1 cellular context compared by ENCODE assay signal in the genomic region with DNA sequence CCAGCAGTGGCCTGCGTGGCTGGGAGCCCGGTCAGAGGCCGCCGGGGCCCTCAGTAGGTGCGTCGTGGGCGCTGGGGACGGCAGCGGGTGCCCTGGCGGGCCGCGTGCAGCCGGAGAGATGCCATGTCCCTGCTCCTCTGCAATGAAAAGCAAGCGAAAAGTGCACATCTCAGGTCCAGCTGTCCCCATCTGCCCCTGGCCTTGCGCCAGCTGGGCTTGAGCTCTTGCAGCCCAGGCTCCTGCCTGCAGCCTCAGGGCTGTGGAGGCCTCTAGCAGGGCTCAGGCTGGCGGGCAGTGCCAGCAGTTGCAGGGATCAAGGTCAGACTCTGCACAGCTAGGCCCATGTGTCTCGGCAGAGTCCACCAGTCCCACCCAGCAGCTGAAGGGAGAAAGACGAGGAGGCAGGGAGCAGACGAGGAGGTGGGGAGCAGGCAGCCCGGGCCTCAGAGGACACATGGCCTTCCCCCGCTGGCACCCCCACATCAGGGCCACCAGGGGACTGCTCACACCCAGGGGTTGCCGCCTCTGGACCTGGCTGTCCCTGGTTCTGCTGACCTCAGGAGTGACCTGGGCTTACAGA.
TF ChIP-seq lines count a peak whose summit lies in the region.

No MANE protein-coding gene starts in this region.

TF ChIP-seq in HepG2, 621 proteins besides CTCF, POLR2A, EP300 and RAD21 (continued from another document and continues in another):
- TF ChIP-seq ZNF746 (CRISPR knock-in tag; IDR thresholded peaks at IDR 0.05), result no peak; the same call in 1 of the 2 replicates
- TF ChIP-seq, protein P1, sequence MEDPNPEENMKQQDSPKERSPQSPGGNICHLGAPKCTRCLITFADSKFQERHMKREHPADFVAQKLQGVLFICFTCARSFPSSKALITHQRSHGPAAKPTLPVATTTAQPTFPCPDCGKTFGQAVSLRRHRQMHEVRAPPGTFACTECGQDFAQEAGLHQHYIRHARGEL (CRISPR knock-in tag; IDR thresholded peaks at IDR 0.05), result no peak; the same call in 1 of the 2 replicates
- TF ChIP-seq GATA4 (IDR thresholded peaks at IDR 0.05; ENCODE audit: borderline replicate concordance, low read depth), result 0 out of 2 replicates have a peak, but pooled peaks have one; percentile 45
- TF ChIP-seq WIZ (CRISPR knock-in tag; IDR thresholded peaks at IDR 0.05), result no peak
- TF ChIP-seq GZF1 (CRISPR knock-in tag; IDR thresholded peaks at IDR 0.05), result peak; percentile 73; the same call in 1 of the 2 replicates
- 0 out of 2 replicates have a peak, but pooled peaks have one; percentile 59 for TF ChIP-seq ZNF383 (CRISPR knock-in tag; IDR thresholded peaks at IDR 0.05; ENCODE audit: borderline replicate concordance)
- no peak for TF ChIP-seq ZNF496 (CRISPR knock-in tag; IDR thresholded peaks at IDR 0.05; ENCODE audit: insufficient replicate concordance)
- TF ChIP-seq, protein P2, sequence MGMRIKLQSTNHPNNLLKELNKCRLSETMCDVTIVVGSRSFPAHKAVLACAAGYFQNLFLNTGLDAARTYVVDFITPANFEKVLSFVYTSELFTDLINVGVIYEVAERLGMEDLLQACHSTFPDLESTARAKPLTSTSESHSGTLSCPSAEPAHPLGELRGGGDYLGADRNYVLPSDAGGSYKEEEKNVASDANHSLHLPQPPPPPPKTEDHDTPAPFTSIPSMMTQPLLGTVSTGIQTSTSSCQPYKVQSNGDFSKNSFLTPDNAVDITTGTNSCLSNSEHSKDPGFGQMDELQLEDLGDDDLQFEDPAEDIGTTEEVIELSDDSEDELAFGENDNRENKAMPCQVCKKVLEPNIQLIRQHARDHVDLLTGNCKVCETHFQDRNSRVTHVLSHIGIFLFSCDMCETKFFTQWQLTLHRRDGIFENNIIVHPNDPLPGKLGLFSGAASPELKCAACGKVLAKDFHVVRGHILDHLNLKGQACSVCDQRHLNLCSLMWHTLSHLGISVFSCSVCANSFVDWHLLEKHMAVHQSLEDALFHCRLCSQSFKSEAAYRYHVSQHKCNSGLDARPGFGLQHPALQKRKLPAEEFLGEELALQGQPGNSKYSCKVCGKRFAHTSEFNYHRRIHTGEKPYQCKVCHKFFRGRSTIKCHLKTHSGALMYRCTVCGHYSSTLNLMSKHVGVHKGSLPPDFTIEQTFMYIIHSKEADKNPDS (CRISPR knock-in tag; IDR thresholded peaks at IDR 0.05), result no peak; the same call in none of the 2 replicates
- TF ChIP-seq ZMYM2 (CRISPR knock-in tag; IDR thresholded peaks at IDR 0.05), result peak; percentile 11; the same call in 1 of the 2 replicates
- TF ChIP-seq ZBTB3 (CRISPR knock-in tag; IDR thresholded peaks at IDR 0.05; ENCODE audit: borderline replicate concordance, low read depth), result no peak
- TF ChIP-seq, protein P3, sequence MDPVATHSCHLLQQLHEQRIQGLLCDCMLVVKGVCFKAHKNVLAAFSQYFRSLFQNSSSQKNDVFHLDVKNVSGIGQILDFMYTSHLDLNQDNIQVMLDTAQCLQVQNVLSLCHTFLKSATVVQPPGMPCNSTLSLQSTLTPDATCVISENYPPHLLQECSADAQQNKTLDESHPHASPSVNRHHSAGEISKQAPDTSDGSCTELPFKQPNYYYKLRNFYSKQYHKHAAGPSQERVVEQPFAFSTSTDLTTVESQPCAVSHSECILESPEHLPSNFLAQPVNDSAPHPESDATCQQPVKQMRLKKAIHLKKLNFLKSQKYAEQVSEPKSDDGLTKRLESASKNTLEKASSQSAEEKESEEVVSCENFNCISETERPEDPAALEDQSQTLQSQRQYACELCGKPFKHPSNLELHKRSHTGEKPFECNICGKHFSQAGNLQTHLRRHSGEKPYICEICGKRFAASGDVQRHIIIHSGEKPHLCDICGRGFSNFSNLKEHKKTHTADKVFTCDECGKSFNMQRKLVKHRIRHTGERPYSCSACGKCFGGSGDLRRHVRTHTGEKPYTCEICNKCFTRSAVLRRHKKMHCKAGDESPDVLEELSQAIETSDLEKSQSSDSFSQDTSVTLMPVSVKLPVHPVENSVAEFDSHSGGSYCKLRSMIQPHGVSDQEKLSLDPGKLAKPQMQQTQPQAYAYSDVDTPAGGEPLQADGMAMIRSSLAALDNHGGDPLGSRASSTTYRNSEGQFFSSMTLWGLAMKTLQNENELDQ (CRISPR knock-in tag; IDR thresholded peaks at IDR 0.05; ENCODE audit: borderline replicate concordance), result no peak
- no peak for TF ChIP-seq HOXD1 (CRISPR knock-in tag; IDR thresholded peaks at IDR 0.05)
- TF ChIP-seq ZNF30 (CRISPR knock-in tag; IDR thresholded peaks at IDR 0.05), result no peak
- TF ChIP-seq GATAD2A (CRISPR knock-in tag; IDR thresholded peaks at IDR 0.05), result peak; percentile 80
- TF ChIP-seq, protein P4, sequence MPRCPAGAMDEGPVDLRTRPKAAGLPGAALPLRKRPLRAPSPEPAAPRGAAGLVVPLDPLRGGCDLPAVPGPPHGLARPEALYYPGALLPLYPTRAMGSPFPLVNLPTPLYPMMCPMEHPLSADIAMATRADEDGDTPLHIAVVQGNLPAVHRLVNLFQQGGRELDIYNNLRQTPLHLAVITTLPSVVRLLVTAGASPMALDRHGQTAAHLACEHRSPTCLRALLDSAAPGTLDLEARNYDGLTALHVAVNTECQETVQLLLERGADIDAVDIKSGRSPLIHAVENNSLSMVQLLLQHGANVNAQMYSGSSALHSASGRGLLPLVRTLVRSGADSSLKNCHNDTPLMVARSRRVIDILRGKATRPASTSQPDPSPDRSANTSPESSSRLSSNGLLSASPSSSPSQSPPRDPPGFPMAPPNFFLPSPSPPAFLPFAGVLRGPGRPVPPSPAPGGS (CRISPR knock-in tag; IDR thresholded peaks at IDR 0.05), result no peak; the same call in 1 of the 2 replicates
- TF ChIP-seq JUND (CRISPR knock-in tag; IDR thresholded peaks at IDR 0.05), result no peak
- no peak for TF ChIP-seq ZNF230 (CRISPR knock-in tag; IDR thresholded peaks at IDR 0.05)
- no peak for TF ChIP-seq FOXK2 (IDR thresholded peaks at IDR 0.05)
- no peak for TF ChIP-seq ZNF431 (CRISPR knock-in tag; IDR thresholded peaks at IDR 0.05; ENCODE audit: borderline replicate concordance, low read depth)
- TF ChIP-seq SIN3B (IDR thresholded peaks at IDR 0.05; ENCODE audit: low read length), result no peak
- TF ChIP-seq, protein P5, sequence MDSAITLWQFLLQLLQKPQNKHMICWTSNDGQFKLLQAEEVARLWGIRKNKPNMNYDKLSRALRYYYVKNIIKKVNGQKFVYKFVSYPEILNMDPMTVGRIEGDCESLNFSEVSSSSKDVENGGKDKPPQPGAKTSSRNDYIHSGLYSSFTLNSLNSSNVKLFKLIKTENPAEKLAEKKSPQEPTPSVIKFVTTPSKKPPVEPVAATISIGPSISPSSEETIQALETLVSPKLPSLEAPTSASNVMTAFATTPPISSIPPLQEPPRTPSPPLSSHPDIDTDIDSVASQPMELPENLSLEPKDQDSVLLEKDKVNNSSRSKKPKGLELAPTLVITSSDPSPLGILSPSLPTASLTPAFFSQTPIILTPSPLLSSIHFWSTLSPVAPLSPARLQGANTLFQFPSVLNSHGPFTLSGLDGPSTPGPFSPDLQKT (CRISPR knock-in tag; IDR thresholded peaks at IDR 0.05; ENCODE audit: borderline replicate concordance), result no peak
- TF ChIP-seq NFKBIZ (CRISPR knock-in tag; IDR thresholded peaks at IDR 0.05), result no peak
- TF ChIP-seq EED (CRISPR knock-in tag; IDR thresholded peaks at IDR 0.05), result no peak
- peak; percentile 79; the same call in 1 of the 2 replicates for TF ChIP-seq ZNF788 (CRISPR knock-in tag; IDR thresholded peaks at IDR 0.05; ENCODE audit: borderline replicate concordance)
- peak; percentile 20; the same call in 1 of the 2 replicates for TF ChIP-seq ZNF343 (CRISPR knock-in tag; IDR thresholded peaks at IDR 0.05)
- TF ChIP-seq, protein P6, sequence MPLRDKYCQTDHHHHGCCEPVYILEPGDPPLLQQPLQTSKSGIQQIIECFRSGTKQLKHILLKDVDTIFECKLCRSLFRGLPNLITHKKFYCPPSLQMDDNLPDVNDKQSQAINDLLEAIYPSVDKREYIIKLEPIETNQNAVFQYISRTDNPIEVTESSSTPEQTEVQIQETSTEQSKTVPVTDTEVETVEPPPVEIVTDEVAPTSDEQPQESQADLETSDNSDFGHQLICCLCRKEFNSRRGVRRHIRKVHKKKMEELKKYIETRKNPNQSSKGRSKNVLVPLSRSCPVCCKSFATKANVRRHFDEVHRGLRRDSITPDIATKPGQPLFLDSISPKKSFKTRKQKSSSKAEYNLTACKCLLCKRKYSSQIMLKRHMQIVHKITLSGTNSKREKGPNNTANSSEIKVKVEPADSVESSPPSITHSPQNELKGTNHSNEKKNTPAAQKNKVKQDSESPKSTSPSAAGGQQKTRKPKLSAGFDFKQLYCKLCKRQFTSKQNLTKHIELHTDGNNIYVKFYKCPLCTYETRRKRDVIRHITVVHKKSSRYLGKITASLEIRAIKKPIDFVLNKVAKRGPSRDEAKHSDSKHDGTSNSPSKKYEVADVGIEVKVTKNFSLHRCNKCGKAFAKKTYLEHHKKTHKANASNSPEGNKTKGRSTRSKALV (CRISPR knock-in tag; IDR thresholded peaks at IDR 0.05), result no peak; the same call in 1 of the 2 replicates
- 0 out of 2 replicates have a peak, but pooled peaks have one; percentile 68 for TF ChIP-seq ZNF816 (CRISPR knock-in tag; IDR thresholded peaks at IDR 0.05; ENCODE audit: borderline replicate concordance)
- TF ChIP-seq PHF5A (CRISPR knock-in tag; IDR thresholded peaks at IDR 0.05; ENCODE audit: low read depth, unreplicated experiment), result no peak
- no peak for TF ChIP-seq NR3C1 (CRISPR knock-in tag; IDR thresholded peaks at IDR 0.05)
- TF ChIP-seq AGO1 (IDR thresholded peaks at IDR 0.05; ENCODE audit: low read depth, low read length, poor library complexity, severe bottlenecking), result peak; percentile 89
- TF ChIP-seq SP140L (CRISPR knock-in tag; IDR thresholded peaks at IDR 0.05; ENCODE audit: borderline replicate concordance), result no peak
- TF ChIP-seq, protein P7, sequence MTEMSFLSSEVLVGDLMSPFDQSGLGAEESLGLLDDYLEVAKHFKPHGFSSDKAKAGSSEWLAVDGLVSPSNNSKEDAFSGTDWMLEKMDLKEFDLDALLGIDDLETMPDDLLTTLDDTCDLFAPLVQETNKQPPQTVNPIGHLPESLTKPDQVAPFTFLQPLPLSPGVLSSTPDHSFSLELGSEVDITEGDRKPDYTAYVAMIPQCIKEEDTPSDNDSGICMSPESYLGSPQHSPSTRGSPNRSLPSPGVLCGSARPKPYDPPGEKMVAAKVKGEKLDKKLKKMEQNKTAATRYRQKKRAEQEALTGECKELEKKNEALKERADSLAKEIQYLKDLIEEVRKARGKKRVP (CRISPR knock-in tag; IDR thresholded peaks at IDR 0.05), result no peak
- peak; percentile 98 for TF ChIP-seq ZBTB38 (CRISPR knock-in tag; IDR thresholded peaks at IDR 0.05)
- TF ChIP-seq, protein P8, sequence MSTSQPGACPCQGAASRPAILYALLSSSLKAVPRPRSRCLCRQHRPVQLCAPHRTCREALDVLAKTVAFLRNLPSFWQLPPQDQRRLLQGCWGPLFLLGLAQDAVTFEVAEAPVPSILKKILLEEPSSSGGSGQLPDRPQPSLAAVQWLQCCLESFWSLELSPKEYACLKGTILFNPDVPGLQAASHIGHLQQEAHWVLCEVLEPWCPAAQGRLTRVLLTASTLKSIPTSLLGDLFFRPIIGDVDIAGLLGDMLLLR (CRISPR knock-in tag; IDR thresholded peaks at IDR 0.05), result no peak; the same call in 1 of the 2 replicates
- 0 out of 2 replicates have a peak, but pooled peaks have one; percentile 13 for TF ChIP-seq STAT5B (CRISPR knock-in tag; IDR thresholded peaks at IDR 0.05)
- no peak for TF ChIP-seq ATF1 (CRISPR knock-in tag; IDR thresholded peaks at IDR 0.05)
- TF ChIP-seq, protein P9, sequence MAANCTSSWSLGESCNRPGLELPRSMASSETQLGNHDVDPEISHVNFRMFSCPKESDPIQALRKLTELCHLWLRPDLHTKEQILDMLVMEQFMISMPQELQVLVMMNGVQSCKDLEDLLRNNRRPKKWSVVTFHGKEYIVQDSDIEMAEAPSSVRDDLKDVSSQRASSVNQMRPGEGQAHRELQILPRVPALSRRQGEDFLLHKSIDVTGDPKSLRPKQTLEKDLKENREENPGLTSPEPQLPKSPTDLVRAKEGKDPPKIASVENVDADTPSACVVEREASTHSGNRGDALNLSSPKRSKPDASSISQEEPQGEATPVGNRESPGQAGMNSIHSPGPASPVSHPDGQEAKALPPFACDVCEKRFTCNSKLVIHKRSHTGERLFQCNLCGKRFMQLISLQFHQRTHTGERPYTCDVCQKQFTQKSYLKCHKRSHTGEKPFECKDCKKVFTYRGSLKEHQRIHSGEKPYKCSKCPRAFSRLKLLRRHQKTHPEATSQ (CRISPR knock-in tag; IDR thresholded peaks at IDR 0.05; ENCODE audit: borderline replicate concordance), result 0 out of 2 replicates have a peak, but pooled peaks have one; percentile 51
- TF ChIP-seq, protein P10, sequence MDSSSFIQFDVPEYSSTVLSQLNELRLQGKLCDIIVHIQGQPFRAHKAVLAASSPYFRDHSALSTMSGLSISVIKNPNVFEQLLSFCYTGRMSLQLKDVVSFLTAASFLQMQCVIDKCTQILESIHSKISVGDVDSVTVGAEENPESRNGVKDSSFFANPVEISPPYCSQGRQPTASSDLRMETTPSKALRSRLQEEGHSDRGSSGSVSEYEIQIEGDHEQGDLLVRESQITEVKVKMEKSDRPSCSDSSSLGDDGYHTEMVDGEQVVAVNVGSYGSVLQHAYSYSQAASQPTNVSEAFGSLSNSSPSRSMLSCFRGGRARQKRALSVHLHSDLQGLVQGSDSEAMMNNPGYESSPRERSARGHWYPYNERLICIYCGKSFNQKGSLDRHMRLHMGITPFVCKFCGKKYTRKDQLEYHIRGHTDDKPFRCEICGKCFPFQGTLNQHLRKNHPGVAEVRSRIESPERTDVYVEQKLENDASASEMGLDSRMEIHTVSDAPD (CRISPR knock-in tag; IDR thresholded peaks at IDR 0.05), result no peak; the same call in none of the 2 replicates
- TF ChIP-seq POLR2G (IDR thresholded peaks at IDR 0.05; ENCODE audit: low read depth, low read length), result peak; percentile 49; the same call in 1 of the 2 replicates
